ENCODE assay signal across 9 cellular contexts in genomic region chr7:22561356-22561755, GRCh38.
DNase-seq lines count a peak whose midpoint lies in the region; ATAC-seq and TF ChIP-seq lines count a peak whose summit lies in the region.
"Had no signal": no experiment of that assay in that cellular context is flagged by ENCODE, and none has a peak within 500 bp of the region (broad histone marks: within the 10 kb centered on the region; RNA-seq: fewer than 3 reads in every experiment).

No MANE protein-coding gene starts in this region.

- H3K9me3 Mint-ChIP-seq in activated CD8-positive, alpha-beta T cell treated with anti-CD3 and anti-CD28 coated beads for 36 hours = no peaks in the 10 kb centered on the region

- CTCF ChIA-PET in AG04449 (lab: Yijun Ruan, JAX) = interaction anchor here (0.7 to 12.3 kb wide), 29 partner anchors 9 to 712 kb away, joined by 3 to 276 read pairs (median 7); partner anchors contain the start of genes IL6 and NUP42
- CTCF ChIA-PET in activated CD8-positive, alpha-beta T cell treated with anti-CD3 and anti-CD28 coated beads for 36 hours (lab: Charles Lee) = interaction anchor here (0.9 to 15.1 kb wide), 19 partner anchors 10 to 494 kb away, joined by 3 to 392 read pairs (median 5); partner anchors contain the start of gene IL6

- peaks cover 38% of the 10 kb centered on the region for H3K4me1 Mint-ChIP-seq in activated CD8-positive, alpha-beta T cell treated with anti-CD3 and anti-CD28 coated beads for 36 hours (ENCODE audit: low read depth)

- POLR2A ChIA-PET in AG04449 (lab: Yijun Ruan, JAX) = interaction anchor here (0.7 to 5.9 kb wide), 10 partner anchors 12 to 321 kb away, joined by 3 to 44 read pairs (median 4); partner anchors contain the start of genes IL6 and TOMM7
- POLR2A ChIA-PET in activated CD8-positive, alpha-beta T cell treated with anti-CD3 and anti-CD28 coated beads for 36 hours (lab: Charles Lee) = interaction anchor here (1.6 kb wide), 1 partner anchor 165 kb away, joined by 3 read pairs; the partner anchor contains the start of gene IL6

- peak overlapping the region; percentile 78 for H3K27ac ChIP-seq in mesodermal cell (ENCODE audit: low read depth, low read length, severe bottlenecking)

- DNase-seq in AG04449 (ENCODE audit: low read depth, low spot score) (peak; percentile 98), LoVo (ENCODE audit: low spot score) (peak; percentile 28), epidermal melanocyte (ENCODE audit: insufficient read length, low spot score) (peak; percentile 71), NCI-H774 (lab: John Stamatoyannopoulos, UW) (no peak)
- no peak for DNase-seq in central memory CD4-positive, alpha-beta T cell
- no peak for DNase-seq in activated CD8-positive, alpha-beta T cell treated with anti-CD3 and anti-CD28 coated beads for 36 hours

- H3K36me3 Mint-ChIP-seq in activated CD8-positive, alpha-beta T cell treated with anti-CD3 and anti-CD28 coated beads for 36 hours (ENCODE audit: low read depth) = no peaks in the 10 kb centered on the region

- no peak overlapping the region for H3K4me3 Mint-ChIP-seq in activated CD8-positive, alpha-beta T cell treated with anti-CD3 and anti-CD28 coated beads for 36 hours

- no peak for ATAC-seq in HG03280 (IDR thresholded peaks at IDR 0.05; ENCODE audit: unreplicated experiment)
- ATAC-seq in activated CD8-positive, alpha-beta T cell treated with anti-CD3 and anti-CD28 coated beads for 36 hours = no peak

- H3K4me3 ChIP-seq in AG04449 (ENCODE audit: low read depth, low read length) = no peak overlapping the region
- H3K4me3 ChIP-seq in mesodermal cell (ENCODE audit: extremely low read depth, insufficient read depth, low read length, poor library complexity, severe bottlenecking) = no peak overlapping the region
- H3K4me3 ChIP-seq: skin epidermis had no signal

- peaks cover 47% of the 10 kb centered on the region for H3K4me1 ChIP-seq in mesodermal cell (ENCODE audit: control insufficient read depth, insufficient read depth, low read length, poor library complexity, severe bottlenecking)

- H3K9me3 ChIP-seq in mesodermal cell (ENCODE audit: control insufficient read depth, low read length) = no peaks in the 10 kb centered on the region

- H3K27me3 Mint-ChIP-seq in activated CD8-positive, alpha-beta T cell treated with anti-CD3 and anti-CD28 coated beads for 36 hours = peaks cover 29% of the 10 kb centered on the region

- no peak for TF ChIP-seq CTCF in AG04449 (IDR thresholded peaks at IDR 0.05; ENCODE audit: insufficient read depth, low read length, missing control alignments)
- TF ChIP-seq CTCF in activated CD8-positive, alpha-beta T cell treated with anti-CD3 and anti-CD28 coated beads for 36 hours (IDR thresholded peaks at IDR 0.05) = no peak

- no peak overlapping the region for H3K27ac Mint-ChIP-seq in activated CD8-positive, alpha-beta T cell treated with anti-CD3 and anti-CD28 coated beads for 36 hours

- WGBS in mesodermal cell (ENCODE audit: insufficient coverage in 2 of 2), 2 experiments = 6 to 7% methylated on average over 5 to 7 of the region's 13 CpGs

- no peaks in the 10 kb centered on the region for H3K36me3 ChIP-seq in mesodermal cell (ENCODE audit: control insufficient read depth, insufficient read depth, low read length)

- intact Hi-C loops in activated CD8-positive, alpha-beta T cell treated with anti-CD3 and anti-CD28 coated beads for 36 hours (cut with micrococcal nuclease) = loop anchor here (5.0 kb wide), 2 partner anchors 221 to 496 kb away; no protein-coding TSS in a partner anchor

Comparison
In these comparisons a context has a peak if more than half of its experiments do, and no peak if none do; other contexts are left out.
1. DNase-seq: peak in AG04449 (single experiment), LoVo (single experiment) and epidermal melanocyte (single experiment); none in central memory CD4-positive, alpha-beta T cell (single experiment), NCI-H774 (single experiment) and activated CD8-positive, alpha-beta T cell treated with anti-CD3 and anti-CD28 coated beads for 36 hours (single experiment).